8 cellular contexts compared by ENCODE assay signal in genomic region chr15:40320931-40321371, GRCh38.
A peak's percentile ranks its signal among the peaks of the same experiment; 100 is the strongest.
DNase-seq lines count a peak whose midpoint lies in the region; ATAC-seq and TF ChIP-seq lines count a peak whose summit lies in the region.

No MANE protein-coding gene starts in this region.

- peak; percentile 33 to 35 for ATAC-seq in stimulated activated naive B cell treated with anti-CD40 and anti-IgM and Interleukin-4, amounts not matched to agents 10 μg/mL and 1 μg/mL and 100 μg/mL, for 72 hours (replicated peaks)
- ATAC-seq in HG03432 (IDR thresholded peaks at IDR 0.05; ENCODE audit: unreplicated experiment), result no peak

- DNase-seq in activated gamma-delta T cell treated with Interleukin-2 at 50 U/mL for 16 hours (peak; percentile 55), activated gamma-delta T cell (lab: John Stamatoyannopoulos, UW) (no peak), NCI-H1436 (lab: John Stamatoyannopoulos, UW) (peak; percentile 83), cardiac fibroblast (ENCODE audit: low read depth in 2 of 2) (peak; percentile 76 to 82), left kidney (ENCODE audit: low read depth, low spot score) (peak; percentile 79)
- DNase-seq in T-helper 2 cell treated with Interferon-gamma antibody and Interleukin-4, amounts not matched to agents 5 μg/mL and 100 μg/mL, for 36 hours (ENCODE audit: low spot score), result peak; percentile 50
- DNase-seq in stimulated activated naive B cell treated with anti-CD40 and anti-IgM and Interleukin-4, amounts not matched to agents 10 μg/mL and 1 μg/mL and 100 μg/mL, for 72 hours, result peak; percentile 47

- H3K4me1 Mint-ChIP-seq in T-helper 2 cell treated with Interferon-gamma antibody and Interleukin-4, amounts not matched to agents 5 μg/mL and 100 μg/mL, for 36 hours (ENCODE audit: low read depth), result peaks cover 22% of the 10 kb centered on the region
- H3K4me1 Mint-ChIP-seq in stimulated activated naive B cell treated with anti-CD40 and anti-IgM and Interleukin-4, amounts not matched to agents 10 μg/mL and 1 μg/mL and 100 μg/mL, for 72 hours, result peaks cover 18 to 51% of the 10 kb centered on the region in 2 donors

- peak overlapping the region; percentile 44 for H3K4me3 Mint-ChIP-seq in T-helper 2 cell treated with Interferon-gamma antibody and Interleukin-4, amounts not matched to agents 5 μg/mL and 100 μg/mL, for 36 hours
- H3K4me3 Mint-ChIP-seq in stimulated activated naive B cell treated with anti-CD40 and anti-IgM and Interleukin-4, amounts not matched to agents 10 μg/mL and 1 μg/mL and 100 μg/mL, for 72 hours, result no peak overlapping the region

- H3K4me3 ChIP-seq in cardiac fibroblast (replicated peaks in 1 of 2; ENCODE audit: low read depth in 2 of 2, low read length in 2 of 2), result no peak overlapping the region

- H3K9me3 Mint-ChIP-seq in T-helper 2 cell treated with Interferon-gamma antibody and Interleukin-4, amounts not matched to agents 5 μg/mL and 100 μg/mL, for 36 hours, result no peaks in the 10 kb centered on the region
- H3K9me3 Mint-ChIP-seq in stimulated activated naive B cell treated with anti-CD40 and anti-IgM and Interleukin-4, amounts not matched to agents 10 μg/mL and 1 μg/mL and 100 μg/mL, for 72 hours, result no peaks in the 10 kb centered on the region

- H3K27ac Mint-ChIP-seq in T-helper 2 cell treated with Interferon-gamma antibody and Interleukin-4, amounts not matched to agents 5 μg/mL and 100 μg/mL, for 36 hours, result no peak overlapping the region
- H3K27ac Mint-ChIP-seq in stimulated activated naive B cell treated with anti-CD40 and anti-IgM and Interleukin-4, amounts not matched to agents 10 μg/mL and 1 μg/mL and 100 μg/mL, for 72 hours, result no peak overlapping the region

- H3K27me3 Mint-ChIP-seq in T-helper 2 cell treated with Interferon-gamma antibody and Interleukin-4, amounts not matched to agents 5 μg/mL and 100 μg/mL, for 36 hours (ENCODE audit: low read depth), result peaks cover 35% of the 10 kb centered on the region
- H3K27me3 Mint-ChIP-seq in stimulated activated naive B cell treated with anti-CD40 and anti-IgM and Interleukin-4, amounts not matched to agents 10 μg/mL and 1 μg/mL and 100 μg/mL, for 72 hours, result peaks cover under 1 to 2% of the 10 kb centered on the region in 2 donors

- peak; percentile 91 for TF ChIP-seq CTCF in cardiac fibroblast (IDR thresholded peaks at IDR 0.05; ENCODE audit: low read depth, low read length)

- H3K36me3 Mint-ChIP-seq in T-helper 2 cell treated with Interferon-gamma antibody and Interleukin-4, amounts not matched to agents 5 μg/mL and 100 μg/mL, for 36 hours (ENCODE audit: low read depth), result peaks cover 3% of the 10 kb centered on the region
- H3K36me3 Mint-ChIP-seq in stimulated activated naive B cell treated with anti-CD40 and anti-IgM and Interleukin-4, amounts not matched to agents 10 μg/mL and 1 μg/mL and 100 μg/mL, for 72 hours, result peaks cover 0 to 3% of the 10 kb centered on the region in 2 donors
